ENCODE assay signal across 2 cellular contexts in genomic region chr21:15240846-15241245, GRCh38.
A peak's percentile ranks its signal among the peaks of the same experiment; 100 is the strongest.
TF ChIP-seq lines count a peak whose summit lies in the region.

No MANE protein-coding gene starts in this region.

TF ChIP-seq in SK-N-SH treated with all-trans-retinoic acid at 6 μM for 48 hours, 23 proteins besides CTCF, POLR2A, EP300 and RAD21 (continued from another document):
- TF ChIP-seq ISL1 (CRISPR knock-in tag; IDR thresholded peaks at IDR 0.05), result peak; percentile 24; the same call in 1 of the 2 replicates
- no peak for TF ChIP-seq ZNF8 (CRISPR knock-in tag; IDR thresholded peaks at IDR 0.05)

TF ChIP-seq in SK-N-SH, 30 proteins besides CTCF, POLR2A, EP300 and RAD21 (continued from another document):
- TF ChIP-seq, protein P1, sequence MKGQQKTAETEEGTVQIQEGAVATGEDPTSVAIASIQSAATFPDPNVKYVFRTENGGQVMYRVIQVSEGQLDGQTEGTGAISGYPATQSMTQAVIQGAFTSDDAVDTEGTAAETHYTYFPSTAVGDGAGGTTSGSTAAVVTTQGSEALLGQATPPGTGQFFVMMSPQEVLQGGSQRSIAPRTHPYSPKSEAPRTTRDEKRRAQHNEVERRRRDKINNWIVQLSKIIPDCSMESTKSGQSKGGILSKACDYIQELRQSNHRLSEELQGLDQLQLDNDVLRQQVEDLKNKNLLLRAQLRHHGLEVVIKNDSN (IDR thresholded peaks at IDR 0.05; ENCODE audit: borderline replicate concordance, low read depth), result no peak
- TF ChIP-seq SIN3A (IDR thresholded peaks at IDR 0.05; ENCODE audit: borderline replicate concordance, low read depth, low read length) (no peak), NRF1 (IDR thresholded peaks at IDR 0.05; ENCODE audit: low read depth, low read length) (no peak), GABPA (IDR thresholded peaks at IDR 0.05; ENCODE audit: low read depth) (no peak), TCF12 (IDR thresholded peaks at IDR 0.05) (no peak), TEAD4 (IDR thresholded peaks at IDR 0.05; ENCODE audit: borderline replicate concordance, insufficient read depth) (no peak), CHD2 (IDR thresholded peaks at IDR 0.05; ENCODE audit: low read length, partially characterized antibody) (no peak), NFIC (IDR thresholded peaks at IDR 0.05; ENCODE audit: borderline replicate concordance) (no peak), PBX3 (IDR thresholded peaks at IDR 0.05) (no peak)
- TF ChIP-seq, protein P2, sequence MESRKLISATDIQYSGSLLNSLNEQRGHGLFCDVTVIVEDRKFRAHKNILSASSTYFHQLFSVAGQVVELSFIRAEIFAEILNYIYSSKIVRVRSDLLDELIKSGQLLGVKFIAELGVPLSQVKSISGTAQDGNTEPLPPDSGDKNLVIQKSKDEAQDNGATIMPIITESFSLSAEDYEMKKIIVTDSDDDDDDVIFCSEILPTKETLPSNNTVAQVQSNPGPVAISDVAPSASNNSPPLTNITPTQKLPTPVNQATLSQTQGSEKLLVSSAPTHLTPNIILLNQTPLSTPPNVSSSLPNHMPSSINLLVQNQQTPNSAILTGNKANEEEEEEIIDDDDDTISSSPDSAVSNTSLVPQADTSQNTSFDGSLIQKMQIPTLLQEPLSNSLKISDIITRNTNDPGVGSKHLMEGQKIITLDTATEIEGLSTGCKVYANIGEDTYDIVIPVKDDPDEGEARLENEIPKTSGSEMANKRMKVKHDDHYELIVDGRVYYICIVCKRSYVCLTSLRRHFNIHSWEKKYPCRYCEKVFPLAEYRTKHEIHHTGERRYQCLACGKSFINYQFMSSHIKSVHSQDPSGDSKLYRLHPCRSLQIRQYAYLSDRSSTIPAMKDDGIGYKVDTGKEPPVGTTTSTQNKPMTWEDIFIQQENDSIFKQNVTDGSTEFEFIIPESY (IDR thresholded peaks at IDR 0.05; ENCODE audit: borderline replicate concordance, low read depth), result no peak
